8 cellular contexts compared by ENCODE assay signal in genomic region chr3:46845860-46846623, GRCh38. TPM values are rescaled to one million over a fixed set of nuclear protein-coding genes. Genes with fewer than 3 reads are reported as not detected.
DNase-seq lines count a peak whose midpoint lies in the region; ATAC-seq and TF ChIP-seq lines count a peak whose summit lies in the region.

No MANE protein-coding gene starts in this region.

- H3K9me3 ChIP-seq in cardiac muscle cell (ENCODE audit: low read depth) (no peaks in the 10 kb centered on the region), tibial nerve (peaks cover 0 to 24% (median 1%) of the 10 kb centered on the region in 4 donors)

- H3K4me1 ChIP-seq in cardiac muscle cell (ENCODE audit: low read depth) (peaks cover 11% of the 10 kb centered on the region), tibial nerve (peaks cover 0 to 44% (median 11%) of the 10 kb centered on the region in 4 donors)

- ATAC-seq in GM19023 (IDR thresholded peaks at IDR 0.05; ENCODE audit: unreplicated experiment): peak; percentile 67
- ATAC-seq in HG03432 (IDR thresholded peaks at IDR 0.05; ENCODE audit: unreplicated experiment): peak; percentile 78
- peak; percentile 84 to 93 for ATAC-seq in activated naive CD4-positive, alpha-beta T cell treated with anti-CD3 and anti-CD28 coated beads, Interleukin-2, amount 50 U/mL, for 72 hours

- H3K36me3 Mint-ChIP-seq in activated naive CD4-positive, alpha-beta T cell treated with anti-CD3 and anti-CD28 coated beads, Interleukin-2, amount 50 U/mL, for 72 hours: no peaks in the 10 kb centered on the region

- H3K4me3 ChIP-seq in AG09309 (ENCODE audit: control insufficient read depth, low read depth, low read length) (peak overlapping the region; percentile 36), cardiac muscle cell (no peak overlapping the region), tibial nerve (peak overlapping the region; percentile 36 to 69 (median 51))

- no peak for DNase-seq in AG09309 (ENCODE audit: low read depth)
- peak; percentile 90 for DNase-seq in SK-N-DZ (ENCODE audit: low spot score)
- DNase-seq in activated naive CD4-positive, alpha-beta T cell treated with anti-CD3 and anti-CD28 coated beads, Interleukin-2, amount 50 U/mL, for 72 hours (ENCODE audit: low spot score in 2 of 2): peak; percentile 69 to 74
- peak; percentile 66 to 83 for DNase-seq in cardiac muscle cell (ENCODE audit: low read depth in 1 of 2, low spot score in 1 of 2)
- peak; percentile 46 for DNase-seq in pons (ENCODE audit: low spot score)
- DNase-seq in tibial nerve (ENCODE audit: low spot score in 2 of 2): peak; percentile 65 to 72

- peak overlapping the region in 1 of 2 donors; percentile 79 for H3K27ac Mint-ChIP-seq in activated naive CD4-positive, alpha-beta T cell treated with anti-CD3 and anti-CD28 coated beads, Interleukin-2, amount 50 U/mL, for 72 hours

- H3K9me3 Mint-ChIP-seq in activated naive CD4-positive, alpha-beta T cell treated with anti-CD3 and anti-CD28 coated beads, Interleukin-2, amount 50 U/mL, for 72 hours: peaks cover 6 to 16% of the 10 kb centered on the region in 2 donors

- WGBS in tibial nerve, 2 donors: 2% methylated on average over 19 to 20 of the region's 53 CpGs

- TF ChIP-seq POLR2A in tibial nerve (IDR thresholded peaks at IDR 0.05): no peak

- no peaks in the 10 kb centered on the region for H3K27me3 ChIP-seq in cardiac muscle cell
- no peaks in the 10 kb centered on the region for H3K27me3 ChIP-seq in tibial nerve

- peak overlapping the region; percentile 78 for H3K27ac ChIP-seq in cardiac muscle cell
- H3K27ac ChIP-seq in tibial nerve: peak overlapping the region; percentile 77 to 88 (median 78)

- peaks cover 17% of the 10 kb centered on the region for H3K36me3 ChIP-seq in cardiac muscle cell
- H3K36me3 ChIP-seq in tibial nerve: no peaks in the 10 kb centered on the region

- peak in 1 of 2 donors; percentile 55 for TF ChIP-seq EP300 in tibial nerve (IDR thresholded peaks at IDR 0.05)

- TF ChIP-seq CTCF in AG09309 (IDR thresholded peaks at IDR 0.05; ENCODE audit: control insufficient read depth, insufficient read depth, low read depth, low read length, missing control alignments): peak; percentile 43
- TF ChIP-seq CTCF in cardiac muscle cell (IDR thresholded peaks at IDR 0.05; ENCODE audit: low read depth, low read length): peak; percentile 50
- peak; percentile 54 to 78 (median 59) for TF ChIP-seq CTCF in tibial nerve (IDR thresholded peaks at IDR 0.05)

RNA-seq across cellular contexts. Expression of gene MYL3, which starts 17.2 kb away (rescaled TPM):
- not detected in 2 replicates for polyA plus RNA-seq in SK-N-DZ (2014; cell fraction: cytosol; rRNA removed)
- not detected in 2 replicates for polyA plus RNA-seq in SK-N-DZ (2014; cell fraction: nucleus; rRNA removed)
- not detected for total RNA-seq in activated naive CD4-positive, alpha-beta T cell treated with anti-CD3 and anti-CD28 coated beads, Interleukin-2, amount 50 U/mL, for 72 hours
- 2,390 and 3,091 TPM in 2 replicates for total RNA-seq in cardiac muscle cell
- 2,590 and 3,027 TPM in 2 replicates for polyA plus RNA-seq in cardiac muscle cell
- 10 to 100 TPM in 1 of 4 donors, 1 to 10 TPM in 3; 5.4 to 17.1 (median 8.6) TPM for total RNA-seq in tibial nerve

RNA-seq across cellular contexts. Expression of gene PTH1R, which starts 31.5 kb away (rescaled TPM):
- polyA plus RNA-seq in SK-N-DZ (2014; cell fraction: cytosol; rRNA removed): 0.43 and 0.46 TPM in 2 replicates
- 1.3 and 2.0 TPM in 2 replicates for polyA plus RNA-seq in SK-N-DZ (2014; cell fraction: nucleus; rRNA removed)
- total RNA-seq in activated naive CD4-positive, alpha-beta T cell treated with anti-CD3 and anti-CD28 coated beads, Interleukin-2, amount 50 U/mL, for 72 hours: not detected
- total RNA-seq in cardiac muscle cell (101 and 121 TPM in 2 replicates), tibial nerve (10 to 100 TPM in 3 of 4 donors, 1 to 10 TPM in 1; 8.1 to 14.3 (median 13.6) TPM)
- polyA plus RNA-seq in cardiac muscle cell: 112 and 164 TPM in 2 replicates

Comparison
In these comparisons a context has a peak if more than half of its experiments do, and no peak if none do; other contexts are left out.
1. RNA of gene MYL3, which starts 17.2 kb away (total RNA-seq): 2,390 to 3,091 TPM in cardiac muscle cell; 5.4 to 17.1 TPM in tibial nerve and not detected in activated naive CD4-positive, alpha-beta T cell treated with anti-CD3 and anti-CD28 coated beads, Interleukin-2, amount 50 U/mL, for 72 hours; every median in the first group is over 100 times any median in the second.
2. RNA of gene PTH1R, which starts 31.5 kb away (total RNA-seq): 101 to 121 TPM in cardiac muscle cell and 8.1 to 14.3 TPM in tibial nerve; not detected in activated naive CD4-positive, alpha-beta T cell treated with anti-CD3 and anti-CD28 coated beads, Interleukin-2, amount 50 U/mL, for 72 hours; every median in the first group is over 4 times any median in the second.
3. Peak in every context shown above with its lines, with median percentiles within 50 percentile points of each other: CTCF ChIP-seq and ATAC-seq.